Comparison of ENCODE assay signal across 15 cellular contexts in genomic region chr3:61522629-61523028, GRCh38. TPM values are rescaled to one million over a fixed set of nuclear protein-coding genes. Genes with fewer than 3 reads are reported as not detected.
DNase-seq lines count a peak whose midpoint lies in the region; TF ChIP-seq lines count a peak whose summit lies in the region.
"Had no signal": no experiment of that assay in that cellular context is flagged by ENCODE, and none has a peak within 500 bp of the region (broad histone marks: within the 10 kb centered on the region; RNA-seq: fewer than 3 reads in every experiment).

No MANE protein-coding gene starts in this region.

- no peak for TF ChIP-seq EP300 in esophagus muscularis mucosa (IDR thresholded peaks at IDR 0.05)

- H3K36me3 ChIP-seq in cardiac muscle cell (no peaks in the 10 kb centered on the region), right atrium auricular region (no peaks in the 10 kb centered on the region), esophagus muscularis mucosa (no peaks in the 10 kb centered on the region)

- no peak overlapping the region for H3K4me3 ChIP-seq in cardiac muscle cell
- no peak overlapping the region for H3K4me3 ChIP-seq in right atrium auricular region
- no peak overlapping the region for H3K4me3 ChIP-seq in esophagus muscularis mucosa

- DNase-seq in cardiac muscle cell (ENCODE audit: low read depth in 1 of 2, low spot score in 1 of 2) = peak; percentile 4 to 26
- DNase-seq in right atrium auricular region (ENCODE audit: low spot score) = no peak
- DNase-seq in OCI-M1 (lab: John Stamatoyannopoulos, UW) = peak; percentile 11
- DNase-seq in esophagus muscularis mucosa (ENCODE audit: extremely low spot score) = no peak
- no peak for DNase-seq in ecto neural progenitor cell (ENCODE audit: low spot score)
- no peak for DNase-seq in NCI-H2171 (lab: John Stamatoyannopoulos, UW)
- DNase-seq: C1 segment of cervical spinal cord, DMS79 treated with DMSO at 0.1 percent for 48 hours, Kasumi-1, MM.1S, NCI-H1105, NCI-H1694, NCI-H446 had no signal

- H3K27ac ChIP-seq in cardiac muscle cell = peak overlapping the region; percentile 35
- no peak overlapping the region for H3K27ac ChIP-seq in right atrium auricular region
- H3K27ac ChIP-seq in esophagus muscularis mucosa (replicated peaks in 1 of 4) = no peak overlapping the region

- no peak for TF ChIP-seq POLR2A in esophagus muscularis mucosa (IDR thresholded peaks at IDR 0.05; ENCODE audit: low read depth)

- H3K4me1 ChIP-seq in cardiac muscle cell (ENCODE audit: low read depth) (peaks cover 26% of the 10 kb centered on the region), right atrium auricular region (no peaks in the 10 kb centered on the region), esophagus muscularis mucosa (no peaks in the 10 kb centered on the region)

- WGBS in esophagus muscularis mucosa = 74% methylated on average over 2 of the region's 2 CpGs

- H3K27me3 Mint-ChIP-seq in nephron (ENCODE audit: low read depth) = no peaks in the 10 kb centered on the region
- H3K27me3 Mint-ChIP-seq: IgD-negative memory B cell had no signal

- H3K4me3 Mint-ChIP-seq in nephron = no peak overlapping the region
- H3K4me3 Mint-ChIP-seq: IgD-negative memory B cell had no signal

- intact Hi-C loops in esophagus muscularis mucosa (cut with DNase I) = no loop called here

- TF ChIP-seq CTCF in cardiac muscle cell (IDR thresholded peaks at IDR 0.05; ENCODE audit: low read depth, low read length) (no peak), right atrium auricular region (IDR thresholded peaks at IDR 0.05) (no peak), nephron (IDR thresholded peaks at IDR 0.05; ENCODE audit: unreplicated experiment in 3 of 3) (no peak), esophagus muscularis mucosa (IDR thresholded peaks at IDR 0.05) (no peak)

- peaks cover 29% of the 10 kb centered on the region for H3K4me1 Mint-ChIP-seq in nephron

- peak overlapping the region in 2 of 3 experiments; percentile 4 to 59 for H3K27ac Mint-ChIP-seq in nephron

- H3K9me3 ChIP-seq in cardiac muscle cell (ENCODE audit: low read depth) = no peaks in the 10 kb centered on the region
- H3K9me3 ChIP-seq in right atrium auricular region = no peaks in the 10 kb centered on the region
- no peaks in the 10 kb centered on the region for H3K9me3 ChIP-seq in esophagus muscularis mucosa

- H3K36me3 Mint-ChIP-seq in nephron (ENCODE audit: low read depth) = peaks cover 4% of the 10 kb centered on the region
- H3K36me3 Mint-ChIP-seq: IgD-negative memory B cell had no signal

- no peaks in the 10 kb centered on the region for H3K27me3 ChIP-seq in cardiac muscle cell
- H3K27me3 ChIP-seq in right atrium auricular region = no peaks in the 10 kb centered on the region
- H3K27me3 ChIP-seq in esophagus muscularis mucosa = no peaks in the 10 kb centered on the region

- peaks cover 3% of the 10 kb centered on the region for H3K9me3 Mint-ChIP-seq in nephron

RNA-seq across cellular contexts. Expression of gene PTPRG, which starts 38.7 kb away (rescaled TPM):
- 35.1 and 45.7 TPM in 2 replicates for total RNA-seq in cardiac muscle cell
- 15.2 and 19.0 TPM in 2 replicates for polyA plus RNA-seq in cardiac muscle cell
- total RNA-seq in right atrium auricular region = 10 to 100 TPM; 33.9 to 39.2 TPM
- total RNA-seq in esophagus muscularis mucosa = 10 to 100 TPM; 51.9 to 56.8 (median 54.4) TPM

Comparison
In these comparisons a context has a peak if more than half of its experiments do, and no peak if none do; other contexts are left out.
1. DNase-seq: peak in cardiac muscle cell (2 of 2) and OCI-M1 (single experiment); none in right atrium auricular region (single experiment), esophagus muscularis mucosa (single experiment), ecto neural progenitor cell (single experiment) and NCI-H2171 (single experiment).